ENCODE assay signal across 20 cellular contexts in the genomic region with DNA sequence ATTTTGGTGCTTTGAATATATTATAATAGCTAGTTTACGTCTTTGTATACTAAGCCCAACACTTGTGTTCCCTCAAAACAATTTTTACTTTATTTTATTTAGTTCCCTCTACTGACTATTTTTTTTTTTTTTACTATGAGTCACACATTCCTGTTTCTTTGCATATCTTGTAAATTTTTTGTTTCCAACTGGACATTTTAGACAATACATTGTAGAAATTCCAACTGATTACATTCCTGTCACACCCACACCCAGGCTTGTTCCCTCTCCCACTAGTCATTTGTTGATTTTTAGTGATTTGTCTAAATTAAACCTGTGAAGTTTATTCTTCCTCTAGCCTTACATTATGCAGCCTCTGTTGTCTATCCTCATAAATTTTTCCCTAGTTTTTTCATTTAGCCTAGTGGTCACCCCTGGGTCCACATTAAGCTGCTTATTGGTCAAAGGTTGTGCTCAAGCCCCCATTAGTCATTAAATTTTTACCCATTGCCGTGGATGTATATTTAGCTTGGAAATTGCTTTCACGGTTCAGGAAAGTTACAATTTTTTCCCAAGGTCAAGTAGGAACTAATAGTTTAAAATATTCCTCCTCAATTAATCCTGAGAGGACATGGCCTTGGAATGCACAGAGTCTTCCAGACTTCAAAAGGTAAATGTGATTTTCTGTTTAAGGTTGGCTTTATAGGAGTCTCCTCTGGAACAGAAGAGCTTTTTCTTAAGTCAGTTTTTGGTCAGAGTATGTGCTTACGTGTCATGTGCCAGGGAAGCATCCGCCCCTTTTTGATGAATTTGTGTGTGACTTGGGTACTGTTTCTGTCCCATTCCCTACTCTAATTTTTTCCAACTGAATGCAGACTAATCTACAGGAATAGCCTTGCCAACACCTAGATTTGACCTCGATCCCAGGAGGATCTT.
A peak's percentile ranks its signal among the peaks of the same experiment; 100 is the strongest.
DNase-seq lines count a peak whose midpoint lies in the region; ATAC-seq, FAIRE-seq and TF ChIP-seq lines count a peak whose summit lies in the region.
"Had no signal": no experiment of that assay in that cellular context is flagged by ENCODE, and none has a peak within 500 bp of the region (broad histone marks: within the 10 kb centered on the region; RNA-seq: fewer than 3 reads in every experiment).

No MANE protein-coding gene starts in this region.

- H3K27me3 ChIP-seq in bronchial epithelial cell (ENCODE audit: control insufficient read depth, insufficient read depth, low read length) (no peaks in the 10 kb centered on the region), stomach (no peaks in the 10 kb centered on the region)
- H3K27me3 ChIP-seq: ovary had no signal

- ATAC-seq in HG03108 (IDR thresholded peaks at IDR 0.05; ENCODE audit: unreplicated experiment) (no peak), GM21825 (IDR thresholded peaks at IDR 0.05; ENCODE audit: unreplicated experiment) (no peak), GM19035 (IDR thresholded peaks at IDR 0.05; ENCODE audit: unreplicated experiment) (no peak)
- ATAC-seq: mucosa of descending colon, T-cell had no signal

- H3K36me3 ChIP-seq in bronchial epithelial cell (ENCODE audit: control insufficient read depth, insufficient read depth, low read length) (no peaks in the 10 kb centered on the region), stomach (no peaks in the 10 kb centered on the region)
- H3K36me3 ChIP-seq: ovary had no signal

- TF ChIP-seq EP300 in stomach (IDR thresholded peaks at IDR 0.05): no peak

- TF ChIP-seq POLR2A in stomach (IDR thresholded peaks at IDR 0.05): no peak

- no peak for FAIRE-seq in bronchial epithelial cell (lab: Jason Lieb, UNC)
- FAIRE-seq: GM19239, islet of Langerhans had no signal

- H3K9me3 ChIP-seq in stomach: peaks cover 0 to 39% (median 18%) of the 10 kb centered on the region in 4 donors
- H3K9me3 ChIP-seq: ovary had no signal

- TF ChIP-seq CTCF in bronchial epithelial cell (IDR thresholded peaks at IDR 0.05; ENCODE audit: insufficient read depth, low read length, severe bottlenecking) (no peak), stomach (IDR thresholded peaks at IDR 0.05) (no peak)

- intact Hi-C loops in stomach (cut with DNase I; ENCODE audit: low total_unique reads): no loop called here

- peak; percentile 89 for DNase-seq in A172 (ENCODE audit: low spot score)
- peak; percentile 37 for DNase-seq in HT1080 (ENCODE audit: low read depth)
- DNase-seq in bronchial epithelial cell (ENCODE audit: low read depth): peak; percentile 51
- DNase-seq in kidney glomerular epithelial cell (lab: John Stamatoyannopoulos, UW): peak; percentile 82
- no peak for DNase-seq in stomach
- DNase-seq: 8988T; activated naive CD4-positive, alpha-beta T cell treated with Interleukin-2 at 50 U/mL for 16 hours; CD8-positive, alpha-beta memory T cell; effector CD8-positive, alpha-beta T cell; glutamatergic neuron; mucosa of descending colon; NCI-H2081 treated with DMSO at 0.1 percent for 48 hours; NCI-H526 treated with DMSO at 0.1 percent for 48 hours; ovary; T-cell had no signal

- H3K4me3 ChIP-seq in bronchial epithelial cell (ENCODE audit: low read depth, low read length): no peak overlapping the region
- no peak overlapping the region for H3K4me3 ChIP-seq in stomach
- H3K4me3 ChIP-seq: mucosa of descending colon, ovary had no signal

- 73 to 87% (median 83%) methylated on average over 6 of the region's 6 CpGs for WGBS in stomach, 5 donors

- no peaks in the 10 kb centered on the region for H3K4me1 ChIP-seq in stomach

- no peak overlapping the region for H3K27ac ChIP-seq in stomach
- H3K27ac ChIP-seq: ovary had no signal
